ENCODE assay signal across 10 cellular contexts in the genomic region with DNA sequence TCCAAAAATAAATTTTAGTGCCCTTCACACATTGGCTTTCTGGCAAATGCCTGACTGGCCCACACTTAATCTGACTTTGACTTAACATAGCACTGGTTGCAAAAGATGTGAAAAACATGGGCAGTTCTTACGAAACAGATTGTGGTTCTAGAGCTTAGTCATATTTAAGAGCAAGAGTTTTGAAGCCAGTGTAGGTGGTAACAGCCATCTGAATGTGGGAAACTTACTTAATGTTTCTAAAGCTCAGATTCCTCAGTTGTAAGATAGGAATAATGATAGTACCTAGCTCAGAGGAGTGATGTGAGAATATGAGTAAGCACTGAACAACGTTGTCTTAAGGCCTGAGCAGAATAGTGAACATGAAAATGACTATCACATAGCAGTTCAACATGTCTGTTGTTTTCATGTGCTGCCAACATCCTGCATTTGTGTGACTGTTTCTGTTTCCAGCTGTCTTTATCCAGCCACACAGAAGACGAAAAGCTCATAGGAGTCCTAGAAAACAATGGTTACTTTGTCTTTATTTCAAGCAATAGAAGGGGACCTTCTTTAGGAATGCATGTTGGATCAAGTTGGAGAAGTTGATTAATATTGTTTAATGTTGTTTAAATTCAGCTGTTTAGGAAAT.
DNase-seq lines count a peak whose midpoint lies in the region; ATAC-seq and TF ChIP-seq lines count a peak whose summit lies in the region.
"Had no signal": no experiment of that assay in that cellular context is flagged by ENCODE, and none has a peak within 500 bp of the region (broad histone marks: within the 10 kb centered on the region; RNA-seq: fewer than 3 reads in every experiment).

No MANE protein-coding gene starts in this region.

- no peak overlapping the region for H3K4me3 Mint-ChIP-seq in H9
- H3K4me3 Mint-ChIP-seq: dendritic cell treated with granulocyte-macrophage colony-stimulating factor and Interleukin-4, amounts not matched to agents 40 ng/mL and 50 ng/mL, for 4 days had no signal

- no peak overlapping the region for H3K23ac ChIP-seq in H9 (ENCODE audit: insufficient read length, low read depth, low read length)

- H3T11ph ChIP-seq in H9 (ENCODE audit: low read length) = no peak overlapping the region

- H3K9ac ChIP-seq in H9 (ENCODE audit: extremely low read depth, insufficient read length, low read length) = no peak overlapping the region

- no peaks in the 10 kb centered on the region for H3K79me1 ChIP-seq in H9 (ENCODE audit: insufficient read depth, low read depth, low read length, poor library complexity, severe bottlenecking)

- H3K36me3 Mint-ChIP-seq in H9 (ENCODE audit: insufficient read depth in 1 of 3, low read depth in 3 of 3) = no peaks in the 10 kb centered on the region; a peak in 1 of 7 replicates

- H3K4me2 ChIP-seq in H9 (ENCODE audit: insufficient read depth, insufficient read length, low read length) = no peak overlapping the region

- no peak overlapping the region for H2BK20ac ChIP-seq in H9 (ENCODE audit: low read depth, low read length, poor library complexity, severe bottlenecking)

- H4K20me1 ChIP-seq in H9 (ENCODE audit: control insufficient read depth, insufficient read depth, insufficient read length) = no peaks in the 10 kb centered on the region

- H3K4me3 ChIP-seq in RWPE2 (ENCODE audit: severe bottlenecking) = no peak overlapping the region
- H3K4me3 ChIP-seq in retinal pigment epithelial cell (ENCODE audit: low read length) = no peak overlapping the region
- H3K4me3 ChIP-seq in right lobe of liver = no peak overlapping the region

- H3K27me3 Mint-ChIP-seq in H9 (ENCODE audit: low read depth) = no peaks in the 10 kb centered on the region
- H3K27me3 Mint-ChIP-seq: dendritic cell treated with granulocyte-macrophage colony-stimulating factor and Interleukin-4, amounts not matched to agents 40 ng/mL and 50 ng/mL, for 4 days had no signal

- H2BK120ac ChIP-seq in H9 (ENCODE audit: low read depth, low read length, poor library complexity, severe bottlenecking) = no peak overlapping the region

- no peaks in the 10 kb centered on the region for H3K23me2 ChIP-seq in H9 (ENCODE audit: insufficient read length, low read depth, low read length, poor library complexity, severe bottlenecking)

- H3K4me1 Mint-ChIP-seq in H9 = no peaks in the 10 kb centered on the region

- no peaks in the 10 kb centered on the region for H3K79me2 ChIP-seq in H9 (ENCODE audit: insufficient read depth, low read length)

- no peak overlapping the region for H3K56ac ChIP-seq in H9 (ENCODE audit: insufficient read length, low read depth, low read length)

- no peak overlapping the region for H4K8ac ChIP-seq in H9 (replicated peaks; ENCODE audit: insufficient read length, low read depth, low read length)

- peak; percentile 91 for ATAC-seq in GM19035 (IDR thresholded peaks at IDR 0.05; ENCODE audit: unreplicated experiment)
- ATAC-seq in HG02973 (IDR thresholded peaks at IDR 0.05; ENCODE audit: unreplicated experiment) = peak; percentile 93
- peak; percentile 89 for ATAC-seq in RWPE2 (ENCODE audit: low read depth)
- ATAC-seq in right lobe of liver = no peak

- H2BK5ac ChIP-seq in H9 (ENCODE audit: insufficient read length, low read length) = no peak overlapping the region

- no peak overlapping the region for H2AK5ac ChIP-seq in H9 (ENCODE audit: insufficient read length, low read length)

- H3K27ac ChIP-seq in RWPE2 (ENCODE audit: poor library complexity, severe bottlenecking) = no peak overlapping the region
- H3K27ac ChIP-seq in H9 (ENCODE audit: insufficient read length, low read depth, low read length) = no peak overlapping the region
- no peak overlapping the region for H3K27ac ChIP-seq in right lobe of liver

- no peak overlapping the region for H3K14ac ChIP-seq in H9 (ENCODE audit: insufficient read depth, low read length)

- no peaks in the 10 kb centered on the region for H3K36me3 ChIP-seq in RWPE2 (ENCODE audit: low read depth)
- H3K36me3 ChIP-seq in right lobe of liver = no peaks in the 10 kb centered on the region

- no peak overlapping the region for H4K91ac ChIP-seq in H9 (ENCODE audit: insufficient read length, low read depth, low read length)

- no peak overlapping the region for H2AFZ ChIP-seq in H9 (ENCODE audit: low read length)

- H3K27ac Mint-ChIP-seq in H9 = no peak overlapping the region
- H3K27ac Mint-ChIP-seq: dendritic cell treated with granulocyte-macrophage colony-stimulating factor and Interleukin-4, amounts not matched to agents 40 ng/mL and 50 ng/mL, for 4 days had no signal

- no peak overlapping the region for H2BK15ac ChIP-seq in H9 (ENCODE audit: low read depth, low read length)

- H3K9me3 ChIP-seq in RWPE2 (ENCODE audit: severe bottlenecking) (no peaks in the 10 kb centered on the region), H9 (ENCODE audit: control insufficient read depth, low read depth, low read length) (no peaks in the 10 kb centered on the region), right lobe of liver (no peaks in the 10 kb centered on the region)

- no peak overlapping the region for H4K5ac ChIP-seq in H9 (ENCODE audit: insufficient read length, low read depth, low read length)

- intact Hi-C loops in right lobe of liver (cut with DNase I) = no loop called here

- no CpG with 5 or more reads among the region's 3 CpGs for WGBS in H9 (ENCODE audit: extremely low coverage, insufficient read length, low lambda C conversion rate)
- WGBS in right lobe of liver (ENCODE audit: insufficient coverage, low coverage, low lambda C conversion rate, missing lambda C conversion rate) = 25% methylated on average over 3 of the region's 3 CpGs

- H2BK12ac ChIP-seq in H9 (ENCODE audit: insufficient read length, low read depth, low read length) = no peak overlapping the region

- no peak for DNase-seq in RWPE2 (ENCODE audit: low spot score)
- DNase-seq in retinal pigment epithelial cell (ENCODE audit: low read depth) = peak; percentile 64
- no peak for DNase-seq in SHP77 treated with DMSO at 0.1 percent for 48 hours (lab: John Stamatoyannopoulos, UW)
- no peak for DNase-seq in H9
- no peak for DNase-seq in cerebellum (ENCODE audit: low spot score)
- DNase-seq in right lobe of liver = no peak
- DNase-seq: NCI-H510A treated with DMSO at 0.1 percent for 48 hours had no signal

- TF ChIP-seq POLR2A in right lobe of liver (IDR thresholded peaks at IDR 0.05) = no peak

- TF ChIP-seq CTCF in RWPE2 (IDR thresholded peaks at IDR 0.05; ENCODE audit: poor library complexity, severe bottlenecking) (no peak), retinal pigment epithelial cell (conservative IDR thresholded peaks at IDR 0.05; ENCODE audit: low read depth, low read length) (no peak), H9 (conservative IDR thresholded peaks at IDR 0.05) (no peak), right lobe of liver (IDR thresholded peaks at IDR 0.05) (no peak)

- no peak overlapping the region for H3K4ac ChIP-seq in H9 (ENCODE audit: low read depth, low read length)

- H3K27me3 ChIP-seq in RWPE2 (ENCODE audit: insufficient read depth, poor library complexity, severe bottlenecking) (no peaks in the 10 kb centered on the region), H9 (ENCODE audit: insufficient read depth, low read length) (no peaks in the 10 kb centered on the region), right lobe of liver (no peaks in the 10 kb centered on the region)

- H3K18ac ChIP-seq in H9 (ENCODE audit: insufficient read length, low read depth, low read length) = no peak overlapping the region

- H3K9me3 Mint-ChIP-seq in H9 = no peaks in the 10 kb centered on the region
- H3K9me3 Mint-ChIP-seq: dendritic cell treated with granulocyte-macrophage colony-stimulating factor and Interleukin-4, amounts not matched to agents 40 ng/mL and 50 ng/mL, for 4 days had no signal

- peaks cover 4% of the 10 kb centered on the region for H3K4me1 ChIP-seq in RWPE2 (ENCODE audit: insufficient read depth, poor library complexity, severe bottlenecking)
- no peaks in the 10 kb centered on the region for H3K4me1 ChIP-seq in H9 (ENCODE audit: insufficient read depth, low read length)
- no peaks in the 10 kb centered on the region for H3K4me1 ChIP-seq in right lobe of liver

Comparison
In these comparisons a context has a peak if more than half of its experiments do, and no peak if none do; other contexts are left out.
1. ATAC-seq: peak in GM19035 (single experiment), HG02973 (single experiment) and RWPE2 (single experiment); none in right lobe of liver (0 of 4).